22 cellular contexts compared by ENCODE assay signal in the genomic region with DNA sequence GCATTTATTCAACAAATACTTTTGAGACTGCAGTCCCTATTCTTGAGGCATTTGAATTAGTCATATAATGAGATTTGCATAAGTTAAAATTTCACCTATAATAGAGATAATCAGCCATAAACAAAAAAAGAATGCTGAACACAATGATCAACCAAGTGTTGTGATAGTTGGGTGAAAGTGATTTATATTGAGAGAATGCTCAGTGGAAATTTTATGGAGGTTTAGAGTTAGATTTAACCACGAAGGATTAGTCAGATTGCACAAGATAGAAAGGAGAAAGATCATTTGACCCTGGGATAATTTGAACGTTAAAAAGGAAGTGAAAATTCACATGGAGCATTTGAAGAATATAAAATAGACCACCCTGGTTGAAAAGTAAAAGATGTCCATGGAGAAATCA.
"Had no signal": no experiment of that assay in that cellular context is flagged by ENCODE, and none has a peak within 500 bp of the region (broad histone marks: within the 10 kb centered on the region; RNA-seq: fewer than 3 reads in every experiment).

No MANE protein-coding gene starts in this region.

- H3K27me3 Mint-ChIP-seq: type B pancreatic cell had no signal

- H3K36me3 Mint-ChIP-seq: natural killer cell, type B pancreatic cell had no signal

- H3K27me3 ChIP-seq: right atrium auricular region, sigmoid colon, suprapubic skin, thyroid gland had no signal

- H3K4me3 Mint-ChIP-seq: endodermal cell, natural killer cell, neural crest cell, type B pancreatic cell had no signal

- H3K36me3 ChIP-seq: right atrium auricular region, sigmoid colon, suprapubic skin, thyroid gland had no signal

- H3K27ac ChIP-seq: coronary artery, right atrium auricular region, sigmoid colon, suprapubic skin, thyroid gland had no signal

- ATAC-seq: left lobe of liver; natural killer cell; stimulated activated naive CD8-positive, alpha-beta T cell treated with anti-CD3 and anti-CD28 coated beads, Interleukin-15, Interleukin-2, amounts not matched to agents 100 U/mL and 50 U/mL, for 24 hours had no signal

- DNase-seq: effector CD4-positive, alpha-beta T cell; endodermal cell; erythroblast; foreskin melanocyte; head of caudate nucleus; hippocampal formation; mammary epithelial cell; natural killer cell; posterior cingulate gyrus; sigmoid colon; small intestine; stimulated activated CD4-positive, alpha-beta T cell treated with anti-CD3 and anti-CD28 coated beads, Interleukin-12 subunit alpha, Interleukin-12 subunit beta, amount 100 ng/mL, for 4 hours; stimulated activated CD4-positive, alpha-beta T cell treated with anti-CD3 and anti-CD28 coated beads, Interleukin-2, amount 100 ng/mL, for 48 hours; stimulated activated naive CD8-positive, alpha-beta T cell treated with anti-CD3 and anti-CD28 coated beads, Interleukin-15, Interleukin-2, amounts not matched to agents 100 U/mL and 50 U/mL, for 24 hours; thyroid gland had no signal

- H3K9me3 ChIP-seq: right atrium auricular region, sigmoid colon, suprapubic skin, thyroid gland had no signal

- H3K4me3 ChIP-seq: coronary artery, right atrium auricular region, sigmoid colon, suprapubic skin, thyroid gland had no signal

- H3K27ac Mint-ChIP-seq: endodermal cell, natural killer cell, type B pancreatic cell had no signal

- H3K4me1 ChIP-seq: right atrium auricular region, sigmoid colon, suprapubic skin, thyroid gland had no signal

- FAIRE-seq: small intestine, urothelium cell line had no signal

- H3K4me1 Mint-ChIP-seq: endodermal cell, natural killer cell, neural crest cell had no signal

- H3K9me3 Mint-ChIP-seq: endodermal cell, natural killer cell, neural crest cell, type B pancreatic cell had no signal
